ENCODE assay signal across 8 cellular contexts in genomic region chr2:224284134-224284946, GRCh38.
DNase-seq lines count a peak whose midpoint lies in the region; ATAC-seq and TF ChIP-seq lines count a peak whose summit lies in the region.

No MANE protein-coding gene starts in this region.

- DNase-seq in stimulated activated CD4-positive, alpha-beta T cell treated with anti-CD3 and anti-CD28 coated beads, Interleukin-15, amount 100 ng/mL, for 24 hours = peak; percentile 3
- DNase-seq in stimulated activated CD4-positive, alpha-beta T cell treated with anti-CD3 and anti-CD28 coated beads, Interleukin-1b, Interleukin-23, amount 100 ng/mL, for 48 hours = no peak
- peak; percentile 10 for DNase-seq in Jurkat, Clone E6-1 (ENCODE audit: low read depth, low spot score)
- peak; percentile 52 for DNase-seq in foreskin melanocyte
- DNase-seq in retina = peak; percentile 55
- DNase-seq in hepatic stellate cell (ENCODE audit: low spot score) = no peak

- no peak overlapping the region for H3K4me3 ChIP-seq in Jurkat, Clone E6-1 (ENCODE audit: low read length)

- peak; percentile 75 for ATAC-seq in SK-N-SH treated with all-trans-retinoic acid at 6 μM for 48 hours
- no peak for ATAC-seq in HG03520 (IDR thresholded peaks at IDR 0.05; ENCODE audit: unreplicated experiment)

TF ChIP-seq in SK-N-SH treated with all-trans-retinoic acid at 6 μM for 48 hours, 23 proteins besides CTCF, POLR2A, EP300 and RAD21:
- TF ChIP-seq CREB5 (CRISPR knock-in tag; IDR thresholded peaks at IDR 0.05; ENCODE audit: low read depth) (no peak), ESRRG (CRISPR knock-in tag; IDR thresholded peaks at IDR 0.05) (no peak), TCF4 (CRISPR knock-in tag; IDR thresholded peaks at IDR 0.05; ENCODE audit: borderline replicate concordance) (no peak), ZFP30 (CRISPR knock-in tag; IDR thresholded peaks at IDR 0.05) (no peak), ZFP3 (CRISPR knock-in tag; IDR thresholded peaks at IDR 0.05) (no peak), SNAI2 (CRISPR knock-in tag; IDR thresholded peaks at IDR 0.05) (no peak), TOX (CRISPR knock-in tag; IDR thresholded peaks at IDR 0.05; ENCODE audit: borderline replicate concordance) (no peak), CSRNP3 (CRISPR knock-in tag; IDR thresholded peaks at IDR 0.05) (no peak), ARNTL (CRISPR knock-in tag; IDR thresholded peaks at IDR 0.05; ENCODE audit: borderline replicate concordance, low read depth) (no peak), ZC3H10 (CRISPR knock-in tag; IDR thresholded peaks at IDR 0.05) (no peak), RARB (CRISPR knock-in tag; IDR thresholded peaks at IDR 0.05) (no peak), ZNF70 (CRISPR knock-in tag; IDR thresholded peaks at IDR 0.05) (no peak), BACH2 (CRISPR knock-in tag; IDR thresholded peaks at IDR 0.05; ENCODE audit: borderline replicate concordance) (no peak), ZNF8 (CRISPR knock-in tag; IDR thresholded peaks at IDR 0.05) (no peak), PATZ1 (CRISPR knock-in tag; IDR thresholded peaks at IDR 0.05; ENCODE audit: borderline replicate concordance) (no peak), GLIS3 (CRISPR knock-in tag; IDR thresholded peaks at IDR 0.05) (no peak), POU6F1 (CRISPR knock-in tag; IDR thresholded peaks at IDR 0.05; ENCODE audit: borderline replicate concordance, low read depth) (no peak), TSHZ2 (CRISPR knock-in tag; IDR thresholded peaks at IDR 0.05) (no peak)

Comparison
In these comparisons a context has a peak if more than half of its experiments do, and no peak if none do; other contexts are left out.
1. DNase-seq: peak in stimulated activated CD4-positive, alpha-beta T cell treated with anti-CD3 and anti-CD28 coated beads, Interleukin-15, amount 100 ng/mL, for 24 hours (single experiment), Jurkat, Clone E6-1 (single experiment), foreskin melanocyte (single experiment) and retina (single experiment); none in stimulated activated CD4-positive, alpha-beta T cell treated with anti-CD3 and anti-CD28 coated beads, Interleukin-1b, Interleukin-23, amount 100 ng/mL, for 48 hours (single experiment) and hepatic stellate cell (single experiment).